Comparison of ENCODE assay signal across 1 cellular context in genomic region chr7:140261522-140261921, GRCh38.
TF ChIP-seq lines count a peak whose summit lies in the region.

No MANE protein-coding gene starts in this region.

TF ChIP-seq in H1, 55 proteins besides CTCF, POLR2A, EP300 and RAD21 (continued from another document):
- TF ChIP-seq ATF3 (IDR thresholded peaks at IDR 0.05; ENCODE audit: insufficient read depth, low read depth, low read length) (no peak), USF2 (IDR thresholded peaks at IDR 0.05; ENCODE audit: low read length) (no peak)
